Comparison of ENCODE assay signal across 11 cellular contexts in the genomic region with DNA sequence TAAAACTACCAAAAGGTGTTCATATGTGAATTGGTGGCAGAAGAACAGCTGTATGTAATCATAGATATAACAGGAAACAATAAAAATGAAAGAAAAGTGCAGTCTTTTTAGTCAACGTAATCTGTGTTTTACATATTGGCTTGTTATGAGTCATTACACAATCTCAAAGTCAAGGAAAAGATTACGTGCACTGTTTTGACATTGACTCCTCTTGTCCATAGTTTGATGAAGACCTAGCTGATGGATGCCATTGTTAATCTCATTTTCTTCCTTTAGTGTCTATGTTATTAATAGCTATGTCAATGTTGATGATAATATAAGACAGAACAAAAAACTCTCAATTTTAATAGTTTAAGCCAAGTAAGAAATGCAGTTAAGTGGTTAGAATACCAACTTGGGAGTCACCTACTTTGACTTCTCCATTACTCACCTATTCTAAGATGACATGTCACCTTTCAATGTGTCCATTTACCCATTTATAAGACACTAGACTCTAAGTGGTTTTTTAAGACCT.
DNase-seq lines count a peak whose midpoint lies in the region; ATAC-seq and TF ChIP-seq lines count a peak whose summit lies in the region.
"Had no signal": no experiment of that assay in that cellular context is flagged by ENCODE, and none has a peak within 500 bp of the region (broad histone marks: within the 10 kb centered on the region; RNA-seq: fewer than 3 reads in every experiment).

No MANE protein-coding gene starts in this region.

- DNase-seq in GM13977 (ENCODE audit: low spot score) (peak; percentile 14), KBM-7 (peak; percentile 38), mucosa of gallbladder (ENCODE audit: low spot score) (no peak), osteocyte (ENCODE audit: extremely low spot score, unreplicated experiment) (no peak), ecto neural progenitor cell (ENCODE audit: low spot score) (no peak)
- no peak for DNase-seq in effector memory CD8-positive, alpha-beta T cell
- DNase-seq: naive thymus-derived CD8-positive, alpha-beta T cell; NCI-H2171; Right ventricle myocardium superior; stimulated activated naive B cell treated with anti-CD40 and anti-IgM and Interleukin-4, amounts not matched to agents 10 μg/mL and 1 μg/mL and 100 μg/mL, for 72 hours had no signal

- no peaks in the 10 kb centered on the region for H3K27me3 Mint-ChIP-seq in effector memory CD8-positive, alpha-beta T cell
- H3K27me3 Mint-ChIP-seq in osteocyte (ENCODE audit: unreplicated experiment) = no peaks in the 10 kb centered on the region
- H3K27me3 Mint-ChIP-seq: naive thymus-derived CD8-positive, alpha-beta T cell; stimulated activated naive B cell treated with anti-CD40 and anti-IgM and Interleukin-4, amounts not matched to agents 10 μg/mL and 1 μg/mL and 100 μg/mL, for 72 hours had no signal

- H3K4me1 Mint-ChIP-seq in effector memory CD8-positive, alpha-beta T cell (ENCODE audit: low read depth in 2 of 2) = peaks cover 11 to 18% of the 10 kb centered on the region in 2 donors
- H3K4me1 Mint-ChIP-seq in osteocyte (ENCODE audit: unreplicated experiment) = no peaks in the 10 kb centered on the region

- H3K36me3 Mint-ChIP-seq in effector memory CD8-positive, alpha-beta T cell (ENCODE audit: insufficient read depth) = no peaks in the 10 kb centered on the region
- no peaks in the 10 kb centered on the region for H3K36me3 Mint-ChIP-seq in osteocyte (ENCODE audit: unreplicated experiment)
- H3K36me3 Mint-ChIP-seq: naive thymus-derived CD8-positive, alpha-beta T cell had no signal

- in situ Hi-C loops in GM13977 (cut with MboI; ENCODE audit: low pct_unique_long_range_greater_than_20kb, low sequenced_read_pairs, unreplicated experiment) = no loop called here
- in situ Hi-C loops in KBM-7 (cut with MboI; ENCODE audit: low pct_unique_long_range_greater_than_20kb, low sequenced_read_pairs) = no loop called here

- peak overlapping the region; percentile 59 to 92 for H3K27ac Mint-ChIP-seq in effector memory CD8-positive, alpha-beta T cell
- no peak overlapping the region for H3K27ac Mint-ChIP-seq in osteocyte (ENCODE audit: unreplicated experiment)
- H3K27ac Mint-ChIP-seq: stimulated activated naive B cell treated with anti-CD40 and anti-IgM and Interleukin-4, amounts not matched to agents 10 μg/mL and 1 μg/mL and 100 μg/mL, for 72 hours had no signal

- TF ChIP-seq CTCF in GM13977 (IDR thresholded peaks at IDR 0.05; ENCODE audit: extremely low read depth, insufficient read depth, missing control alignments) = no peak
- no peak for TF ChIP-seq CTCF in osteocyte (IDR thresholded peaks at IDR 0.05)

- no peaks in the 10 kb centered on the region for H3K9me3 Mint-ChIP-seq in effector memory CD8-positive, alpha-beta T cell
- peaks cover 51% of the 10 kb centered on the region for H3K9me3 Mint-ChIP-seq in osteocyte (ENCODE audit: unreplicated experiment)

- peak overlapping the region; percentile 55 to 61 for H3K4me3 Mint-ChIP-seq in effector memory CD8-positive, alpha-beta T cell
- no peak overlapping the region for H3K4me3 Mint-ChIP-seq in osteocyte (ENCODE audit: unreplicated experiment)
- H3K4me3 Mint-ChIP-seq: stimulated activated naive B cell treated with anti-CD40 and anti-IgM and Interleukin-4, amounts not matched to agents 10 μg/mL and 1 μg/mL and 100 μg/mL, for 72 hours had no signal

- peak; percentile 72 for ATAC-seq in GM19395 (IDR thresholded peaks at IDR 0.05; ENCODE audit: unreplicated experiment)
- ATAC-seq in effector memory CD8-positive, alpha-beta T cell (replicated peaks) = peak; percentile 62

Comparison
In these comparisons a context has a peak if more than half of its experiments do, and no peak if none do; other contexts are left out.
1. DNase-seq: peak in GM13977 (single experiment) and KBM-7 (single experiment); none in effector memory CD8-positive, alpha-beta T cell (0 of 3), mucosa of gallbladder (single experiment), osteocyte (single experiment) and ecto neural progenitor cell (single experiment).